11 cellular contexts compared by ENCODE assay signal in genomic region chr4:85780664-85781063, GRCh38.
A peak's percentile ranks its signal among the peaks of the same experiment; 100 is the strongest.
DNase-seq lines count a peak whose midpoint lies in the region; ATAC-seq and TF ChIP-seq lines count a peak whose summit lies in the region.
"Had no signal": no experiment of that assay in that cellular context is flagged by ENCODE, and none has a peak within 500 bp of the region (broad histone marks: within the 10 kb centered on the region; RNA-seq: fewer than 3 reads in every experiment).

No MANE protein-coding gene starts in this region.

- H3K4me1 ChIP-seq in effector memory CD4-positive, alpha-beta T cell (ENCODE audit: control insufficient read depth, insufficient read depth, low read length, poor library complexity, severe bottlenecking) = no peaks in the 10 kb centered on the region

- no peaks in the 10 kb centered on the region for H3K9me3 ChIP-seq in effector memory CD4-positive, alpha-beta T cell (ENCODE audit: control insufficient read depth, low read length)

- TF ChIP-seq CTCF in GM12865 (IDR thresholded peaks at IDR 0.05; ENCODE audit: insufficient read depth, low read depth, low read length, missing control alignments) = no peak

- peak; percentile 38 for ATAC-seq in HG02759 (IDR thresholded peaks at IDR 0.05; ENCODE audit: unreplicated experiment)

- no peaks in the 10 kb centered on the region for H3K27me3 ChIP-seq in effector memory CD4-positive, alpha-beta T cell (replicated peaks; ENCODE audit: control insufficient read depth, insufficient read depth, low read length, poor library complexity, severe bottlenecking)

- no peaks in the 10 kb centered on the region for H3K36me3 ChIP-seq in effector memory CD4-positive, alpha-beta T cell (ENCODE audit: control insufficient read depth, insufficient read depth, low read length)

- no peak overlapping the region for H3K27ac ChIP-seq in effector memory CD4-positive, alpha-beta T cell (ENCODE audit: insufficient read depth, low read length, poor library complexity, severe bottlenecking)
- H3K27ac ChIP-seq: parathyroid adenoma had no signal

- no peak overlapping the region for H3K4me3 ChIP-seq in GM12865 (ENCODE audit: low read depth, low read length)
- no peak overlapping the region for H3K4me3 ChIP-seq in effector memory CD4-positive, alpha-beta T cell (ENCODE audit: insufficient read depth, low read depth, low read length, poor library complexity, severe bottlenecking)

- peak; percentile 51 for DNase-seq in GM12865 (ENCODE audit: low read depth)
- DNase-seq in RPMI7951 (ENCODE audit: low read depth) = peak; percentile 55
- peak; percentile 66 for DNase-seq in iris pigment epithelial cell (ENCODE audit: low read depth)
- DNase-seq in effector memory CD4-positive, alpha-beta T cell = no peak
- no peak for DNase-seq in NCI-H187 treated with DMSO at 0.1 percent for 48 hours (lab: John Stamatoyannopoulos, UW)
- no peak for DNase-seq in NCI-H2107 treated with DMSO at 0.1 percent for 48 hours (lab: John Stamatoyannopoulos, UW; ENCODE audit: unreplicated experiment)
- no peak for DNase-seq in NK-92 treated with Interleukin-12 subunit alpha and Interleukin-12 subunit beta, amount 100 ng/mL, for 24 hours (lab: John Stamatoyannopoulos, UW)
- DNase-seq: cerebellar nuclear complex, NCI-H1105 had no signal

Comparison
In these comparisons a context has a peak if more than half of its experiments do, and no peak if none do; other contexts are left out.
1. DNase-seq: peak in GM12865 (single experiment), RPMI7951 (single experiment) and iris pigment epithelial cell (single experiment); none in effector memory CD4-positive, alpha-beta T cell (0 of 3), NCI-H187 treated with DMSO at 0.1 percent for 48 hours (single experiment), NCI-H2107 treated with DMSO at 0.1 percent for 48 hours (single experiment) and NK-92 treated with Interleukin-12 subunit alpha and Interleukin-12 subunit beta, amount 100 ng/mL, for 24 hours (single experiment).